10 cellular contexts compared by ENCODE assay signal in the genomic region with DNA sequence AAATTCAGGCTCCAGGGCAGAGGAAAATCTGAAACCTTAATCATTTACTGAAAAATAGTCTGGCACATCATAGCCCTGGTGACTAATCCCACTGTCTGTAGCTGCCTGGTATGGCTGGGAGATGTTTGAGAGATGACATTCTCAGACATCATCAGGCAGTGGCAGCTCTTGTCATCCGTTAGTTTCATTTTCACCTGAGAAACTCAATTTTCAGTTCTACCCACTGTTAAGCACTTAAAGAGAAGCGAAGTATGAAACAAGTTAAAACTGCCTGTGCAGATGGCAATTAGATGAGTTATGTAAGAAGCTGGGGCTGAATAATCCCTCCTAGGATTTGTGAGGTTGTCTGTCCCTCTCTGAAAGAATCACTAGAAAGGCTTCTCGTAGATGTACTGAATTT.
DNase-seq lines count a peak whose midpoint lies in the region; ATAC-seq and TF ChIP-seq lines count a peak whose summit lies in the region.
"Had no signal": no experiment of that assay in that cellular context is flagged by ENCODE, and none has a peak within 500 bp of the region (broad histone marks: within the 10 kb centered on the region; RNA-seq: fewer than 3 reads in every experiment).

No MANE protein-coding gene starts in this region.

- no peaks in the 10 kb centered on the region for H4K20me1 ChIP-seq in hepatocyte (ENCODE audit: insufficient read depth, poor library complexity, severe bottlenecking)

- peaks cover 20% of the 10 kb centered on the region for H3K36me3 Mint-ChIP-seq in MCF 10A (ENCODE audit: insufficient read depth, unreplicated experiment)

- no peaks in the 10 kb centered on the region for H3K9me3 ChIP-seq in breast epithelium
- H3K9me3 ChIP-seq in transverse colon = no peaks in the 10 kb centered on the region
- no peaks in the 10 kb centered on the region for H3K9me3 ChIP-seq in hepatocyte (ENCODE audit: low read depth)

- H3K79me2 ChIP-seq in hepatocyte = no peaks in the 10 kb centered on the region

- no peak for TF ChIP-seq EP300 in transverse colon (IDR thresholded peaks at IDR 0.05; ENCODE audit: low read depth)

- no peak overlapping the region for H3K4me2 ChIP-seq in hepatocyte

- peak; percentile 91 for ATAC-seq in HG02852 (IDR thresholded peaks at IDR 0.05; ENCODE audit: unreplicated experiment)

- in situ Hi-C loops in transverse colon (cut with MboI; ENCODE audit: low pct_ligation_motif_present in 1 of 4, low pct_unique_long_range_greater_than_20kb in 1 of 4, low sequenced_read_pairs in 3 of 4) = loop anchor here in 1 of 4 donors (25.0 kb wide), 1 partner anchor 111 kb away; no protein-coding TSS in a partner anchor

- TF ChIP-seq CTCF in MCF 10A (IDR thresholded peaks at IDR 0.05; ENCODE audit: unreplicated experiment) = no peak
- TF ChIP-seq CTCF in breast epithelium (IDR thresholded peaks at IDR 0.05) = no peak
- TF ChIP-seq CTCF in transverse colon (IDR thresholded peaks at IDR 0.05) = no peak
- no peak for TF ChIP-seq CTCF in hepatocyte (IDR thresholded peaks at IDR 0.05; ENCODE audit: poor library complexity)

- no peaks in the 10 kb centered on the region for H3K9me3 Mint-ChIP-seq in MCF 10A (ENCODE audit: unreplicated experiment)
- H3K9me3 Mint-ChIP-seq: T-helper 1 cell treated with Interleukin-12 subunit alpha and Interleukin-12 subunit beta and Interleukin-4 antibody, amounts not matched to agents 30 μg/mL and 1 μg/mL, for 36 hours had no signal

- TF ChIP-seq POLR2A in breast epithelium (IDR thresholded peaks at IDR 0.05) = no peak
- TF ChIP-seq POLR2A in transverse colon (IDR thresholded peaks at IDR 0.05) = no peak

- CTCF ChIA-PET in MCF 10A (lab: Yijun Ruan, JAX) = interaction anchor here (0.6 kb wide), 1 partner anchor 155 kb away, joined by 3 read pairs; no protein-coding TSS in a partner anchor

- H3K27ac ChIP-seq in breast epithelium (no peak overlapping the region), transverse colon (no peak overlapping the region), hepatocyte (no peak overlapping the region)

- H3K27me3 Mint-ChIP-seq in MCF 10A (ENCODE audit: insufficient read depth, unreplicated experiment) = no peaks in the 10 kb centered on the region

- H3K4me1 ChIP-seq in breast epithelium (no peaks in the 10 kb centered on the region), transverse colon (peaks cover 0 to 3% (median 0%) of the 10 kb centered on the region in 4 donors), hepatocyte (ENCODE audit: insufficient read depth) (no peaks in the 10 kb centered on the region)

- POLR2A ChIA-PET in MCF 10A (lab: Yijun Ruan, JAX) = no interaction called here

- H2AFZ ChIP-seq in hepatocyte = no peak overlapping the region

- no peaks in the 10 kb centered on the region for H3K9me2 ChIP-seq in hepatocyte (replicated peaks; ENCODE audit: insufficient read depth)

- no peaks in the 10 kb centered on the region for H3K27me3 ChIP-seq in breast epithelium
- no peaks in the 10 kb centered on the region for H3K27me3 ChIP-seq in transverse colon
- no peaks in the 10 kb centered on the region for H3K27me3 ChIP-seq in hepatocyte

- intact Hi-C loops in MCF 10A (cut with micrococcal nuclease) = no loop called here
- intact Hi-C loops in breast epithelium (cut with DNase I; ENCODE audit: low total_unique reads) = no loop called here
- intact Hi-C loops in transverse colon (cut with DNase I; ENCODE audit: low total_unique reads) = no loop called here

- no TSS peak for BruUV-seq in MCF 10A (replicated peaks; lab: Mats Ljungman, UMichigan)

- H3K4me1 Mint-ChIP-seq in MCF 10A (ENCODE audit: insufficient read depth, unreplicated experiment) = peaks cover 5% of the 10 kb centered on the region

- H3K36me3 ChIP-seq in breast epithelium (no peaks in the 10 kb centered on the region), transverse colon (no peaks in the 10 kb centered on the region), hepatocyte (replicated peaks; ENCODE audit: insufficient read depth, low read depth) (no peaks in the 10 kb centered on the region)

- no peak overlapping the region for H3K4me3 Mint-ChIP-seq in MCF 10A (ENCODE audit: unreplicated experiment)
- H3K4me3 Mint-ChIP-seq: T-helper 1 cell treated with Interleukin-12 subunit alpha and Interleukin-12 subunit beta and Interleukin-4 antibody, amounts not matched to agents 30 μg/mL and 1 μg/mL, for 36 hours had no signal

- DNase-seq in MCF 10A (ENCODE audit: unreplicated experiment) (peak; percentile 37), breast epithelium (ENCODE audit: low spot score in 2 of 2) (no peak), RKO (ENCODE audit: low spot score) (peak; percentile 69), stromal cell of bone marrow (ENCODE audit: low read depth) (peak; percentile 30), transverse colon (no peak), hepatocyte (ENCODE audit: low spot score) (no peak), dermis blood vessel endothelial cell (no peak)
- DNase-seq: Calu3 had no signal

- H3K27ac Mint-ChIP-seq in MCF 10A (ENCODE audit: low read depth, unreplicated experiment) = no peak overlapping the region
- H3K27ac Mint-ChIP-seq: T-helper 1 cell treated with Interleukin-12 subunit alpha and Interleukin-12 subunit beta and Interleukin-4 antibody, amounts not matched to agents 30 μg/mL and 1 μg/mL, for 36 hours had no signal

- WGBS in transverse colon (ENCODE audit: low coverage in 1 of 2), 2 donors = 85 to 91% methylated on average over 2 to 3 of the region's 3 CpGs
- WGBS in hepatocyte (ENCODE audit: low lambda C conversion rate, missing lambda C conversion rate) = 78% methylated on average over 3 of the region's 3 CpGs

- H3K4me3 ChIP-seq in breast epithelium (no peak overlapping the region), transverse colon (no peak overlapping the region), hepatocyte (no peak overlapping the region)

Comparison
In these comparisons a context has a peak if more than half of its experiments do, and no peak if none do; other contexts are left out.
1. DNase-seq: peak in MCF 10A (single experiment), RKO (single experiment) and stromal cell of bone marrow (single experiment); none in breast epithelium (0 of 2), transverse colon (single experiment), hepatocyte (single experiment) and dermis blood vessel endothelial cell (single experiment).